Comparison of ENCODE assay signal across 7 cellular contexts in genomic region chr19:48537541-48537940, GRCh38. TPM values are rescaled to one million over a fixed set of nuclear protein-coding genes. Genes with fewer than 3 reads are reported as not detected.
"Had no signal": no experiment of that assay in that cellular context is flagged by ENCODE, and none has a peak within 500 bp of the region (broad histone marks: within the 10 kb centered on the region; RNA-seq: fewer than 3 reads in every experiment).

No MANE protein-coding gene starts in this region.

- H3K27ac ChIP-seq: HL-60 had no signal

- H3K4me3 ChIP-seq: K562 had no signal

- DNase-seq: IMR-90, KBM-7 had no signal

RNA-seq across cellular contexts. Expression of gene SULT2B1, which starts 14.4 kb away (rescaled TPM):
- total RNA-seq: HepG2, HT1080, IMR-90 had no signal
- polyA plus RNA-seq: IgD-negative memory B cell had no signal

RNA-seq across cellular contexts. Expression of gene LMTK3, which starts 25.9 kb away (rescaled TPM):
- polyA plus RNA-seq: IgD-negative memory B cell had no signal
